Comparison of ENCODE assay signal across 25 cellular contexts in genomic region chr7:141490474-141490873, GRCh38.
"Had no signal": no experiment of that assay in that cellular context is flagged by ENCODE, and none has a peak within 500 bp of the region (broad histone marks: within the 10 kb centered on the region; RNA-seq: fewer than 3 reads in every experiment).

No MANE protein-coding gene starts in this region.

- H3K27me3 ChIP-seq: ascending aorta, Peyer's patch had no signal

- H3K36me3 ChIP-seq: ascending aorta, Peyer's patch, SJCRH30 had no signal

- H3K9me3 Mint-ChIP-seq: activated CD4-positive, alpha-beta T cell treated with anti-CD3 and anti-CD28 coated beads, Interleukin-2, amount 10 ng/mL, durations not matched to agents 24 days and 14 days; activated naive CD4-positive, alpha-beta T cell treated with anti-CD3 and anti-CD28 coated beads, Interleukin-2, amount 50 U/mL, for 72 hours; activated naive CD8-positive, alpha-beta T cell treated with anti-CD3 and anti-CD28 coated beads, Interleukin-2, amount 50 U/mL, for 24 hours; activated T-cell treated with anti-CD3 and anti-CD28 coated beads, Interleukin-2, amount 50 U/mL, for 24 hours; brain; central memory CD8-positive, alpha-beta T cell had no signal

- DNase-seq: activated CD4-positive, alpha-beta T cell treated with anti-CD3 and anti-CD28 coated beads, Interleukin-2, amount 10 ng/mL, durations not matched to agents 24 days and 14 days; activated CD4-positive, alpha-beta T cell treated with anti-CD3 and anti-CD28 coated beads, Interleukin-2, amount 50 U/mL, for 48 hours; activated CD4-positive, CD25-positive, alpha-beta regulatory T cell treated with anti-CD3 and anti-CD28 coated beads, Interleukin-2, amount 50 U/mL, for 72 hours; activated CD8-positive, alpha-beta memory T cell treated with anti-CD3 and anti-CD28 coated beads, Interleukin-2, amount 10 ng/mL, durations not matched to agents 7 days and 5 days; activated effector memory CD4-positive, alpha-beta T cell treated with anti-CD3 and anti-CD28 coated beads, Interleukin-2, amount 50 U/mL, for 16 hours; activated naive CD4-positive, alpha-beta T cell treated with Interleukin-2 at 50 U/mL for 16 hours; activated naive CD8-positive, alpha-beta T cell treated with anti-CD3 and anti-CD28 coated beads, Interleukin-2, amount 50 U/mL, for 24 hours; activated T-cell treated with anti-CD3 and anti-CD28 coated beads, Interleukin-2, amount 50 U/mL, for 24 hours; amniotic stem cell; KG1; NCI-H1048; NCI-H146; NCI-H187 treated with DMSO at 0.1 percent for 48 hours; NCI-H446 treated with DMSO at 0.1 percent for 48 hours; NCI-H524 treated with DMSO at 0.1 percent for 48 hours; NCI-H774; NK-92 treated with Interleukin-12 subunit alpha and Interleukin-12 subunit beta, amount 100 ng/mL, for 24 hours; Peyer's patch; Right ventricle myocardium superior; SJCRH30; SK-N-SH had no signal

- H3K27ac Mint-ChIP-seq: activated CD4-positive, alpha-beta T cell treated with anti-CD3 and anti-CD28 coated beads, Interleukin-2, amount 10 ng/mL, durations not matched to agents 24 days and 14 days; activated CD8-positive, alpha-beta memory T cell treated with anti-CD3 and anti-CD28 coated beads, Interleukin-2, amount 10 ng/mL, durations not matched to agents 7 days and 5 days; activated naive CD4-positive, alpha-beta T cell treated with anti-CD3 and anti-CD28 coated beads, Interleukin-2, amount 50 U/mL, for 72 hours; activated naive CD8-positive, alpha-beta T cell treated with anti-CD3 and anti-CD28 coated beads, Interleukin-2, amount 50 U/mL, for 24 hours; activated T-cell treated with anti-CD3 and anti-CD28 coated beads, Interleukin-2, amount 50 U/mL, for 24 hours; brain had no signal

- H3K4me3 Mint-ChIP-seq: activated CD4-positive, alpha-beta T cell treated with anti-CD3 and anti-CD28 coated beads, Interleukin-2, amount 10 ng/mL, durations not matched to agents 24 days and 14 days; activated CD8-positive, alpha-beta memory T cell treated with anti-CD3 and anti-CD28 coated beads, Interleukin-2, amount 10 ng/mL, durations not matched to agents 7 days and 5 days; activated naive CD8-positive, alpha-beta T cell treated with anti-CD3 and anti-CD28 coated beads, Interleukin-2, amount 50 U/mL, for 24 hours; activated T-cell treated with anti-CD3 and anti-CD28 coated beads, Interleukin-2, amount 50 U/mL, for 24 hours; brain; central memory CD8-positive, alpha-beta T cell had no signal

- H3K36me3 Mint-ChIP-seq: activated CD8-positive, alpha-beta memory T cell treated with anti-CD3 and anti-CD28 coated beads, Interleukin-2, amount 10 ng/mL, durations not matched to agents 7 days and 5 days; activated naive CD4-positive, alpha-beta T cell treated with anti-CD3 and anti-CD28 coated beads, Interleukin-2, amount 50 U/mL, for 72 hours; brain had no signal

- H3K4me1 Mint-ChIP-seq: activated naive CD8-positive, alpha-beta T cell treated with anti-CD3 and anti-CD28 coated beads, Interleukin-2, amount 50 U/mL, for 24 hours; brain; central memory CD8-positive, alpha-beta T cell had no signal

- H3K4me3 ChIP-seq: ascending aorta, Peyer's patch, SJCRH30 had no signal

- ATAC-seq: activated CD8-positive, alpha-beta memory T cell treated with anti-CD3 and anti-CD28 coated beads, Interleukin-2, amount 10 ng/mL, durations not matched to agents 7 days and 5 days; activated naive CD4-positive, alpha-beta T cell treated with anti-CD3 and anti-CD28 coated beads, Interleukin-2, amount 50 U/mL, for 72 hours; activated naive CD8-positive, alpha-beta T cell treated with anti-CD3 and anti-CD28 coated beads, Interleukin-2, amount 50 U/mL, for 24 hours had no signal
